In the genomic region with DNA sequence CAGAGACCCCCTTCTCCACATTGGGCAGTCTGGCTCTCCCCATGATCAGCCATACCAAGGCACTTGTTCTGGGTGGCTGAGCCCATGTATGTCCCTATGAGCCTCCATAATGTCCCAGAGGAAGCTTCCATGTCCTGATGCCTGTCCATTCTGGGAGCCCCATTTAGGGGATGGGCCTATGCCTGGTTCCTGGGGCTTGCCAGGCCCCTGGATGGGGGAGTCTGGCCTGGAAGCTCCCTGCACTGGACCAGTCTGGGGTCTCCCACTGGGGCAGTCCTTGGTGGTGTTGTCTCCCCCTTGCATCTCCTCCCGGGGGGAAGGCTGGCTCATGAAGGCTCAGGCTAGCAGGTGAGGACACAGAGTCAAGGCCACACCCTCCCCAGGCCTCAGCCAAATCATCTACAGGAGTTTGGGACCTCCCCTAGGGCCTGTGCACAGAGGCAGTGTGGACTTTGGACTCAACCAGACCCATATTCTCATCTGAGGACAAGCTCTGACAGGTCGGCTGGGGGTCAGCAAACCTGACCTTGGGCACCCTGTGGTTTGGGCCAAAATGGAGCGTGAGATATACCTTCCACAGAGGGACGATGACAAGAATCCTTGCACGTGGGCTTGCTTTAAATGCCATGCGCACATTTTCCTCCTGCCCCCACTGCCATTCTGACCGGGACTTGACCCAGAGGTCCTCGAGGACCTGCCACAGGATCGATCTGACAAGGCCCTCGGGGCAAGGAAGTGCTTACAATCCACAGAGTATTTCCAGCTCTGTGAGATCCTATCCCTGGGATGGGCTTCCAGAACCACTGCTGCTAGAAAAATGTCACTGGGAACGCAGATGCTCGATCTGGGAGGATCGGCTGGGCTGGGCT, we compare ENCODE assay signal across 3 cellular contexts.
TF ChIP-seq lines count a peak whose summit lies in the region.

No MANE protein-coding gene starts in this region.

TF ChIP-seq in A549, 52 proteins besides CTCF, POLR2A, EP300 and RAD21 (continues in another document):
- TF ChIP-seq NPAS2 (CRISPR knock-in tag; IDR thresholded peaks at IDR 0.05; ENCODE audit: borderline replicate concordance): no peak
- no peak for TF ChIP-seq CHD2 (IDR thresholded peaks at IDR 0.05; ENCODE audit: low read length, partially characterized antibody)
- no peak for TF ChIP-seq CEBPB (IDR thresholded peaks at IDR 0.05)
- TF ChIP-seq ZFP36 (IDR thresholded peaks at IDR 0.05; ENCODE audit: borderline replicate concordance, partially characterized antibody): no peak
- no peak for TF ChIP-seq CBX2 (IDR thresholded peaks at IDR 0.05; ENCODE audit: borderline replicate concordance, low read depth)
- TF ChIP-seq, protein P1, sequence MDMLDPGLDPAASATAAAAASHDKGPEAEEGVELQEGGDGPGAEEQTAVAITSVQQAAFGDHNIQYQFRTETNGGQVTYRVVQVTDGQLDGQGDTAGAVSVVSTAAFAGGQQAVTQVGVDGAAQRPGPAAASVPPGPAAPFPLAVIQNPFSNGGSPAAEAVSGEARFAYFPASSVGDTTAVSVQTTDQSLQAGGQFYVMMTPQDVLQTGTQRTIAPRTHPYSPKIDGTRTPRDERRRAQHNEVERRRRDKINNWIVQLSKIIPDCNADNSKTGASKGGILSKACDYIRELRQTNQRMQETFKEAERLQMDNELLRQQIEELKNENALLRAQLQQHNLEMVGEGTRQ (IDR thresholded peaks at IDR 0.05): no peak
- TF ChIP-seq JUNB (IDR thresholded peaks at IDR 0.05): no peak
- no peak for TF ChIP-seq HOXB5 (CRISPR knock-in tag; IDR thresholded peaks at IDR 0.05)
- TF ChIP-seq, protein P2, sequence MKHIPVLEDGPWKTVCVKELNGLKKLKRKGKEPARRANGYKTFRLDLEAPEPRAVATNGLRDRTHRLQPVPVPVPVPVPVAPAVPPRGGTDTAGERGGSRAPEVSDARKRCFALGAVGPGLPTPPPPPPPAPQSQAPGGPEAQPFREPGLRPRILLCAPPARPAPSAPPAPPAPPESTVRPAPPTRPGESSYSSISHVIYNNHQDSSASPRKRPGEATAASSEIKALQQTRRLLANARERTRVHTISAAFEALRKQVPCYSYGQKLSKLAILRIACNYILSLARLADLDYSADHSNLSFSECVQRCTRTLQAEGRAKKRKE (CRISPR knock-in tag; IDR thresholded peaks at IDR 0.05; ENCODE audit: low read depth): no peak
- TF ChIP-seq, protein P3, sequence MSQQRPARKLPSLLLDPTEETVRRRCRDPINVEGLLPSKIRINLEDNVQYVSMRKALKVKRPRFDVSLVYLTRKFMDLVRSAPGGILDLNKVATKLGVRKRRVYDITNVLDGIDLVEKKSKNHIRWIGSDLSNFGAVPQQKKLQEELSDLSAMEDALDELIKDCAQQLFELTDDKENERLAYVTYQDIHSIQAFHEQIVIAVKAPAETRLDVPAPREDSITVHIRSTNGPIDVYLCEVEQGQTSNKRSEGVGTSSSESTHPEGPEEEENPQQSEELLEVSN (IDR thresholded peaks at IDR 0.05; ENCODE audit: borderline replicate concordance, low read depth): no peak
- no peak for TF ChIP-seq CBX8 (IDR thresholded peaks at IDR 0.05)
- TF ChIP-seq ZNF302 (CRISPR knock-in tag; IDR thresholded peaks at IDR 0.05): no peak
- no peak for TF ChIP-seq HES2 (IDR thresholded peaks at IDR 0.05)
- TF ChIP-seq SMC3 (IDR thresholded peaks at IDR 0.05): no peak
- no peak for TF ChIP-seq ELK1 (IDR thresholded peaks at IDR 0.05; ENCODE audit: low read depth, low read length)
- TF ChIP-seq HOXB13 (CRISPR knock-in tag; IDR thresholded peaks at IDR 0.05; ENCODE audit: low read depth): no peak

TF ChIP-seq in HepG2, 621 proteins besides CTCF, POLR2A, EP300 and RAD21 (continues in another document):
- peak; percentile 42; the same call in 1 of the 2 replicates for TF ChIP-seq ZMYM4 (CRISPR knock-in tag; IDR thresholded peaks at IDR 0.05)
- peak; percentile 57; the same call in 1 of the 2 replicates for TF ChIP-seq THRA (CRISPR knock-in tag; IDR thresholded peaks at IDR 0.05; ENCODE audit: borderline replicate concordance)
- no peak for TF ChIP-seq PRMT3 (CRISPR knock-in tag; IDR thresholded peaks at IDR 0.05; ENCODE audit: borderline replicate concordance, low read depth)
- TF ChIP-seq CSRNP1 (CRISPR knock-in tag; IDR thresholded peaks at IDR 0.05): no peak
- no peak for TF ChIP-seq CBX1 (IDR thresholded peaks at IDR 0.05; ENCODE audit: low read depth)
- TF ChIP-seq RCOR2 (CRISPR knock-in tag; IDR thresholded peaks at IDR 0.05): no peak
- TF ChIP-seq DNMT1 (CRISPR knock-in tag; IDR thresholded peaks at IDR 0.05): no peak
- peak; percentile 20; the same call in 1 of the 2 replicates for TF ChIP-seq ZNF350 (CRISPR knock-in tag; IDR thresholded peaks at IDR 0.05; ENCODE audit: borderline replicate concordance, low read depth)
- TF ChIP-seq ZNF674 (CRISPR knock-in tag; IDR thresholded peaks at IDR 0.05; ENCODE audit: low read depth): no peak
- no peak for TF ChIP-seq ZNF446 (CRISPR knock-in tag; IDR thresholded peaks at IDR 0.05)
- TF ChIP-seq MAF1 (CRISPR knock-in tag; IDR thresholded peaks at IDR 0.05; ENCODE audit: borderline replicate concordance): no peak
- no peak for TF ChIP-seq FOXA3 (CRISPR knock-in tag; IDR thresholded peaks at IDR 0.05)
- TF ChIP-seq HMG20B (CRISPR knock-in tag; conservative IDR thresholded peaks at IDR 0.05): no peak
- TF ChIP-seq, protein P4, sequence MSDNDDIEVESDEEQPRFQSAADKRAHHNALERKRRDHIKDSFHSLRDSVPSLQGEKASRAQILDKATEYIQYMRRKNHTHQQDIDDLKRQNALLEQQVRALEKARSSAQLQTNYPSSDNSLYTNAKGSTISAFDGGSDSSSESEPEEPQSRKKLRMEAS (IDR thresholded peaks at IDR 0.05): peak; percentile 31; the same call in 1 of the 2 replicates
- TF ChIP-seq ZNF740 (CRISPR knock-in tag; IDR thresholded peaks at IDR 0.05): no peak
- TF ChIP-seq, protein P5, sequence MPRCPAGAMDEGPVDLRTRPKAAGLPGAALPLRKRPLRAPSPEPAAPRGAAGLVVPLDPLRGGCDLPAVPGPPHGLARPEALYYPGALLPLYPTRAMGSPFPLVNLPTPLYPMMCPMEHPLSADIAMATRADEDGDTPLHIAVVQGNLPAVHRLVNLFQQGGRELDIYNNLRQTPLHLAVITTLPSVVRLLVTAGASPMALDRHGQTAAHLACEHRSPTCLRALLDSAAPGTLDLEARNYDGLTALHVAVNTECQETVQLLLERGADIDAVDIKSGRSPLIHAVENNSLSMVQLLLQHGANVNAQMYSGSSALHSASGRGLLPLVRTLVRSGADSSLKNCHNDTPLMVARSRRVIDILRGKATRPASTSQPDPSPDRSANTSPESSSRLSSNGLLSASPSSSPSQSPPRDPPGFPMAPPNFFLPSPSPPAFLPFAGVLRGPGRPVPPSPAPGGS (CRISPR knock-in tag; IDR thresholded peaks at IDR 0.05): no peak
- TF ChIP-seq ZFP37 (CRISPR knock-in tag; IDR thresholded peaks at IDR 0.05; ENCODE audit: borderline replicate concordance): no peak
- TF ChIP-seq ZBTB38 (CRISPR knock-in tag; IDR thresholded peaks at IDR 0.05): no peak
- peak; percentile 34; the same call in 1 of the 2 replicates for TF ChIP-seq KDM5B (CRISPR knock-in tag; IDR thresholded peaks at IDR 0.05; ENCODE audit: borderline replicate concordance)
- TF ChIP-seq SETDB1 (CRISPR knock-in tag; IDR thresholded peaks at IDR 0.05; ENCODE audit: borderline replicate concordance): no peak

TF ChIP-seq in SK-N-SH treated with all-trans-retinoic acid at 6 μM for 48 hours, 23 proteins besides CTCF, POLR2A, EP300 and RAD21:
- no peak for TF ChIP-seq ZNF70 (CRISPR knock-in tag; IDR thresholded peaks at IDR 0.05)
- TF ChIP-seq ARNTL (CRISPR knock-in tag; IDR thresholded peaks at IDR 0.05; ENCODE audit: borderline replicate concordance, low read depth): no peak
- TF ChIP-seq BACH2 (CRISPR knock-in tag; IDR thresholded peaks at IDR 0.05; ENCODE audit: borderline replicate concordance): no peak
- no peak for TF ChIP-seq ISL1 (CRISPR knock-in tag; IDR thresholded peaks at IDR 0.05)
- TF ChIP-seq ESRRG (CRISPR knock-in tag; IDR thresholded peaks at IDR 0.05): no peak
- TF ChIP-seq ZFP30 (CRISPR knock-in tag; IDR thresholded peaks at IDR 0.05): no peak
- TF ChIP-seq, protein P6, sequence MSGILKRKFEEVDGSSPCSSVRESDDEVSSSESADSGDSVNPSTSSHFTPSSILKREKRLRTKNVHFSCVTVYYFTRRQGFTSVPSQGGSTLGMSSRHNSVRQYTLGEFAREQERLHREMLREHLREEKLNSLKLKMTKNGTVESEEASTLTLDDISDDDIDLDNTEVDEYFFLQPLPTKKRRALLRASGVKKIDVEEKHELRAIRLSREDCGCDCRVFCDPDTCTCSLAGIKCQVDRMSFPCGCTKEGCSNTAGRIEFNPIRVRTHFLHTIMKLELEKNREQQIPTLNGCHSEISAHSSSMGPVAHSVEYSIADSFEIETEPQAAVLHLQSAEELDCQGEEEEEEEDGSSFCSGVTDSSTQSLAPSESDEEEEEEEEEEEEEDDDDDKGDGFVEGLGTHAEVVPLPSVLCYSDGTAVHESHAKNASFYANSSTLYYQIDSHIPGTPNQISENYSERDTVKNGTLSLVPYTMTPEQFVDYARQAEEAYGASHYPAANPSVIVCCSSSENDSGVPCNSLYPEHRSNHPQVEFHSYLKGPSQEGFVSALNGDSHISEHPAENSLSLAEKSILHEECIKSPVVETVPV (CRISPR knock-in tag; IDR thresholded peaks at IDR 0.05): no peak
- TF ChIP-seq ZFP3 (CRISPR knock-in tag; IDR thresholded peaks at IDR 0.05): no peak
- no peak for TF ChIP-seq SNAI2 (CRISPR knock-in tag; IDR thresholded peaks at IDR 0.05)
- TF ChIP-seq TCF4 (CRISPR knock-in tag; IDR thresholded peaks at IDR 0.05; ENCODE audit: borderline replicate concordance): no peak
- TF ChIP-seq PPARA (CRISPR knock-in tag; IDR thresholded peaks at IDR 0.05; ENCODE audit: borderline replicate concordance): no peak
- TF ChIP-seq CSDC2 (CRISPR knock-in tag; IDR thresholded peaks at IDR 0.05): no peak
- TF ChIP-seq OSR1 (CRISPR knock-in tag; IDR thresholded peaks at IDR 0.05): no peak
- TF ChIP-seq ZC3H10 (CRISPR knock-in tag; IDR thresholded peaks at IDR 0.05): no peak
- TF ChIP-seq ZNF8 (CRISPR knock-in tag; IDR thresholded peaks at IDR 0.05): no peak
- no peak for TF ChIP-seq TOX (CRISPR knock-in tag; IDR thresholded peaks at IDR 0.05; ENCODE audit: borderline replicate concordance)
- TF ChIP-seq ZNF565 (CRISPR knock-in tag; conservative IDR thresholded peaks at IDR 0.05; ENCODE audit: low read depth): no peak
- TF ChIP-seq, protein P7, sequence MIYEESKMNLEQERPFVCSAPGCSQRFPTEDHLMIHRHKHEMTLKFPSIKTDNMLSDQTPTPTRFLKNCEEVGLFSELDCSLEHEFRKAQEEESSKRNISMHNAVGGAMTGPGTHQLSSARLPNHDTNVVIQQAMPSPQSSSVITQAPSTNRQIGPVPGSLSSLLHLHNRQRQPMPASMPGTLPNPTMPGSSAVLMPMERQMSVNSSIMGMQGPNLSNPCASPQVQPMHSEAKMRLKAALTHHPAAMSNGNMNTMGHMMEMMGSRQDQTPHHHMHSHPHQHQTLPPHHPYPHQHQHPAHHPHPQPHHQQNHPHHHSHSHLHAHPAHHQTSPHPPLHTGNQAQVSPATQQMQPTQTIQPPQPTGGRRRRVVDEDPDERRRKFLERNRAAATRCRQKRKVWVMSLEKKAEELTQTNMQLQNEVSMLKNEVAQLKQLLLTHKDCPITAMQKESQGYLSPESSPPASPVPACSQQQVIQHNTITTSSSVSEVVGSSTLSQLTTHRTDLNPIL (CRISPR knock-in tag; IDR thresholded peaks at IDR 0.05; ENCODE audit: low read depth): no peak
- TF ChIP-seq GLIS3 (CRISPR knock-in tag; IDR thresholded peaks at IDR 0.05): no peak
